Comparison of ENCODE assay signal across 11 cellular contexts in genomic region chr19:38711726-38712153, GRCh38. TPM values are rescaled to one million over a fixed set of nuclear protein-coding genes. Genes with fewer than 3 reads are reported as not detected.
A peak's percentile ranks its signal among the peaks of the same experiment; 100 is the strongest.
DNase-seq lines count a peak whose midpoint lies in the region; ATAC-seq, FAIRE-seq and TF ChIP-seq lines count a peak whose summit lies in the region.
"Had no signal": no experiment of that assay in that cellular context is flagged by ENCODE, and none has a peak within 500 bp of the region (broad histone marks: within the 10 kb centered on the region; RNA-seq: fewer than 3 reads in every experiment).

No MANE protein-coding gene starts in this region.

- H3K9me2 ChIP-seq in PC-3 (replicated peaks; ENCODE audit: low read length) = no peaks in the 10 kb centered on the region

- peaks cover 3% of the 10 kb centered on the region for H3F3A ChIP-seq in PC-3 (ENCODE audit: low read length, unreplicated experiment)

- H3K27me3 ChIP-seq in Peyer's patch (no peaks in the 10 kb centered on the region), pancreas (no peaks in the 10 kb centered on the region), PC-3 (ENCODE audit: low read length) (no peaks in the 10 kb centered on the region)
- H3K27me3 ChIP-seq: SJCRH30 had no signal

- 31% methylated on average over 12 of the region's 12 CpGs for WGBS in pancreas, 2 donors

- H2AFZ ChIP-seq in PC-3 (ENCODE audit: low read length) = no peak overlapping the region

- H3K9me3 ChIP-seq in Peyer's patch (no peaks in the 10 kb centered on the region), pancreas (no peaks in the 10 kb centered on the region), PC-3 (ENCODE audit: low read length) (no peaks in the 10 kb centered on the region)
- H3K9me3 ChIP-seq: Caco-2, SJCRH30 had no signal

- H3K4me3 ChIP-seq in Peyer's patch (no peak overlapping the region), fibroblast of the aortic adventitia (ENCODE audit: low read depth, low read length) (no peak overlapping the region), pancreas (no peak overlapping the region), PC-3 (ENCODE audit: low read length) (no peak overlapping the region)
- H3K4me3 ChIP-seq: SJCRH30 had no signal

- FAIRE-seq in pancreas (lab: Jason Lieb, UNC) = no peak

- no peak overlapping the region for H3K9ac ChIP-seq in PC-3 (ENCODE audit: low read length)

- POLR2A ChIA-PET in PC-3 (lab: Charles Lee; ENCODE audit: unreplicated experiment) = no interaction called here

- CTCF ChIA-PET in PC-3 (lab: Charles Lee) = no interaction called here

- H3K36me3 ChIP-seq in Peyer's patch (peaks cover 0 to 100% (median 0%) of the 10 kb centered on the region in 3 donors), pancreas (peaks cover 10 to 56% (median 35%) of the 10 kb centered on the region in 3 donors), PC-3 (ENCODE audit: low read depth, low read length) (peaks cover 88% of the 10 kb centered on the region)

- peak in 3 of 4 donors; percentile 2 to 19 (median 11) for ATAC-seq in pancreas
- no peak for ATAC-seq in PC-3

- H3K4me1 ChIP-seq in Peyer's patch (peaks cover 0 to 51% (median 0%) of the 10 kb centered on the region in 4 donors), pancreas (peaks cover 24 to 40% (median 31%) of the 10 kb centered on the region in 3 donors), PC-3 (ENCODE audit: insufficient read depth, low read length) (peaks cover 17% of the 10 kb centered on the region)
- H3K4me1 ChIP-seq: Caco-2 had no signal

- no peak for TF ChIP-seq POLR2A in Peyer's patch (IDR thresholded peaks at IDR 0.05)

- no TSS peak for BruUV-seq in PC-3 (replicated peaks; lab: Mats Ljungman, UMichigan)

- H3K4me2 ChIP-seq in PC-3 (ENCODE audit: low read length) = no peak overlapping the region

- intact Hi-C loops in pancreas (cut with DNase I) = loop anchor here in 1 of 3 donors (10.0 kb wide), 1 partner anchor 47 kb away; no protein-coding TSS in a partner anchor
- intact Hi-C loops in PC-3 (cut with micrococcal nuclease) = no loop called here

- in situ Hi-C loops in GM13976 (cut with MboI; ENCODE audit: low sequenced_read_pairs, unreplicated experiment) = no loop called here

- H4K20me1 ChIP-seq in PC-3 (ENCODE audit: low read length) = no peaks in the 10 kb centered on the region

- TF ChIP-seq CTCF in Peyer's patch (IDR thresholded peaks at IDR 0.05) (no peak), fibroblast of the aortic adventitia (IDR thresholded peaks at IDR 0.05; ENCODE audit: insufficient read depth, low read length) (peak; percentile 35), pancreas (IDR thresholded peaks at IDR 0.05) (no peak), PC-3 (conservative IDR thresholded peaks at IDR 0.05; ENCODE audit: low read depth, low read length) (no peak), GM13976 (IDR thresholded peaks at IDR 0.05; ENCODE audit: borderline replicate concordance, control extremely low read depth, extremely low read depth, insufficient read depth, missing control alignments) (no peak)

- H3K27ac ChIP-seq in Peyer's patch (peak overlapping the region; percentile 28 to 66 (median 51)), pancreas (peak overlapping the region in 3 of 4 donors; percentile 1 to 11 (median 11)), PC-3 (ENCODE audit: low read length) (no peak overlapping the region)
- H3K27ac ChIP-seq: SJCRH30 had no signal

- DNase-seq in AG08396 (ENCODE audit: low spot score) = peak; percentile 96
- DNase-seq in Peyer's patch = no peak
- DNase-seq in fibroblast of the aortic adventitia (ENCODE audit: low read depth) = peak; percentile 92
- no peak for DNase-seq in pancreas
- no peak for DNase-seq in PC-3
- no peak for DNase-seq in GM13976 (ENCODE audit: low spot score)
- DNase-seq in putamen (ENCODE audit: low spot score) = no peak
- DNase-seq in NCI-H1417 (lab: John Stamatoyannopoulos, UW) = no peak
- DNase-seq: activated T-cell treated with anti-CD3 and anti-CD28 coated beads, Interleukin-2, amount 50 U/mL, for 24 hours; Caco-2; SJCRH30 had no signal

- H3K79me2 ChIP-seq in PC-3 (ENCODE audit: low read length) = peaks cover 16% of the 10 kb centered on the region; the same call in 1 of the 2 replicates

RNA-seq across cellular contexts. Expression of gene CAPN12, which starts 32.5 kb away (rescaled TPM):
- total RNA-seq in Peyer's patch = 10 to 100 TPM in 1 of 4 donors, 1 to 10 TPM in 3; 5.8 to 56.8 (median 6.4) TPM
- 0.18 TPM in 1 of 2 replicates, not detected in the other for total RNA-seq in fibroblast of the aortic adventitia (ENCODE audit: low replicate concordance)
- 1 to 10 TPM; 2.3 to 8.8 (median 7.1) TPM for total RNA-seq in pancreas
- 10 to 100 TPM; 40.4 to 46.3 TPM for polyA plus RNA-seq in pancreas
- 3.8 and 5.5 TPM in 2 replicates for total RNA-seq in PC-3 (2014; rRNA removed)
- total RNA-seq: SJCRH30 had no signal

Comparison
In these comparisons a context has a peak if more than half of its experiments do, and no peak if none do; other contexts are left out.
1. DNase-seq: peak in AG08396 (single experiment) and fibroblast of the aortic adventitia (single experiment); none in Peyer's patch (0 of 3), pancreas (0 of 6), PC-3 (single experiment), GM13976 (single experiment), putamen (single experiment) and NCI-H1417 (0 of 3).